Comparison of ENCODE assay signal across 23 cellular contexts in the genomic region with DNA sequence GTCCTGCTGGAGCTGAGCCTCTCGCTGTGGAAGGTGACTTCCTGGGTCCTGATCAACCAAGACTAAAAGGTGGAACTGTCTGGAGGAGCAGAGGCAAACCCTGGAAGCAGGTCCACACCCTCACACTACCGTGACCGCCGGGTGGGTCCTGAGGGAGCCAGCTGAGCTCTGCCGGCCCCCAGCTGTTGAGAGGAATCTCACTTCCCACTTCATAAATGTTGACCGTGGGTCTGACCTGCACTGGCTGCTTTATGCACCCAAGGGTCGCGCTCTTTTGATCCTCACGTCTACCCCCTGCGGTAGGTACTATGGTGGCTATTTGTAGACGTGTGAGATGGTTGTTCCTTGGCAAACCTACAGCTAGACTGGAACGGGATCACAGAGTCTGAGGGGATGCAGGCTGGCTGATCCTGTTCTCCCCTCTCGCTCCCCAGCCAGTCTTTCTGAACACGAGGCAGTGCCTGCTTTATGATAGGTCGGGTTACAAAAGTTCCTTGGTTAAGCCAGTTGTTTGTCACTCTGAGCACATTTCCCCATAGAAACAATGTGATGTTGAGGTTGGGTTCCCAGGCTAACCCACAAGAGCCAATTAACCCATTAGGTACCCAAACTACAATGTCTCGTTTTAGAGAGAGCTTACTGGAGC.
DNase-seq lines count a peak whose midpoint lies in the region; ATAC-seq, FAIRE-seq and TF ChIP-seq lines count a peak whose summit lies in the region.
"Had no signal": no experiment of that assay in that cellular context is flagged by ENCODE, and none has a peak within 500 bp of the region (broad histone marks: within the 10 kb centered on the region; RNA-seq: fewer than 3 reads in every experiment).

No MANE protein-coding gene starts in this region.

- no peak overlapping the region for H3K4me2 ChIP-seq in IMR-90 (ENCODE audit: low read depth, low read length)
- H3K4me2 ChIP-seq in GM12878 (ENCODE audit: control insufficient read depth, insufficient read depth): 0 out of 2 replicates have a peak overlapping the region, but pooled peaks have one; percentile 2

- H2AK9ac ChIP-seq in IMR-90 (replicated peaks; ENCODE audit: low read depth, low read length, poor library complexity): peak overlapping the region; percentile 37

- H3K23ac ChIP-seq in IMR-90 (ENCODE audit: low read depth, low read length): no peak overlapping the region

- in situ Hi-C loops in IMR-90 (cut with MboI; ENCODE audit: low sequenced_read_pairs) (no loop called here), GM12878 (cut with MboI) (no loop called here)

- H2BK15ac ChIP-seq in IMR-90 (ENCODE audit: low read depth, low read length): no peak overlapping the region

- no peak for FAIRE-seq in GM12878 (lab: Jason Lieb, UNC)
- FAIRE-seq: frontal cortex, pancreas had no signal

- H3K9me3 Mint-ChIP-seq in CD4-positive, alpha-beta memory T cell: no peaks in the 10 kb centered on the region
- H3K9me3 Mint-ChIP-seq: activated CD4-positive, alpha-beta memory T cell treated with anti-CD3 and anti-CD28 coated beads, Interleukin-2, amount 10 ng/mL, durations not matched to agents 7 days and 5 days; HFFc6; T-helper 2 cell treated with Interferon-gamma antibody and Interleukin-4, amounts not matched to agents 5 μg/mL and 100 μg/mL, for 36 hours had no signal

- no peak overlapping the region for H2BK20ac ChIP-seq in IMR-90 (ENCODE audit: low read depth, low read length)

- H3K4me3 ChIP-seq in IMR-90 (ENCODE audit: insufficient read depth, low read depth, low read length) (no peak overlapping the region), GM12878 (no peak overlapping the region), skeletal muscle tissue (ENCODE audit: low read length in 3 of 3) (peak overlapping the region in 1 of 3 donors; percentile 31)
- H3K4me3 ChIP-seq in CD4-positive, alpha-beta memory T cell (ENCODE audit: low read length in 2 of 2): no peak overlapping the region
- H3K4me3 ChIP-seq: body of pancreas, GM23248, pancreas, tibial nerve had no signal

- 45% methylated on average over 4 of the region's 16 CpGs; no CpG with 5 or more reads in 1 of the 2 experiments for WGBS in IMR-90 (ENCODE audit: extremely low coverage in 2 of 2, insufficient read length in 1 of 2), 2 experiments
- 70% methylated on average over 16 of the region's 16 CpGs for WGBS in GM12878 (ENCODE audit: insufficient coverage, insufficient replicate concordance, low lambda C conversion rate, missing lambda C conversion rate)

- H4K8ac ChIP-seq in IMR-90 (ENCODE audit: low read depth in 2 of 2, low read length in 2 of 2): no peak overlapping the region

- H3K27ac ChIP-seq in IMR-90 (ENCODE audit: insufficient read depth, low read length) (no peak overlapping the region), GM12878 (ENCODE audit: control insufficient read depth, insufficient read depth) (no peak overlapping the region), layer of hippocampus (ENCODE audit: low read depth, low read length) (peak overlapping the region; percentile 20), skeletal muscle tissue (ENCODE audit: low read depth, low read length) (peak overlapping the region; percentile 76)
- H3K27ac ChIP-seq in CD4-positive, alpha-beta memory T cell (ENCODE audit: low read depth, low read length): no peak overlapping the region
- H3K27ac ChIP-seq: body of pancreas, GM23248, pancreas had no signal

- H2BK5ac ChIP-seq in IMR-90 (ENCODE audit: low read depth, low read length, poor library complexity, severe bottlenecking): no peak overlapping the region

- H3K4me1 Mint-ChIP-seq in CD4-positive, alpha-beta memory T cell: peaks cover 0 to 2% (median 0%) of the 10 kb centered on the region in 4 donors

- ATAC-seq in IMR-90 (ENCODE audit: low read depth): no peak
- ATAC-seq in GM12878: no peak
- ATAC-seq: body of pancreas had no signal

- SMC1A ChIA-PET in GM12878 (lab: Charles Lee; ENCODE audit: uncharacterized antibody, unreplicated experiment): interaction anchor here (0.6 to 1.9 kb wide), 6 partner anchors 9 to 318 kb away, joined by 3 to 7 read pairs (median 4); no protein-coding TSS in a partner anchor

- H3K27ac Mint-ChIP-seq in CD4-positive, alpha-beta memory T cell: no peak overlapping the region
- H3K27ac Mint-ChIP-seq: activated CD4-positive, alpha-beta memory T cell treated with anti-CD3 and anti-CD28 coated beads, Interleukin-2, amount 10 ng/mL, durations not matched to agents 7 days and 5 days; HFFc6; T-helper 2 cell treated with Interferon-gamma antibody and Interleukin-4, amounts not matched to agents 5 μg/mL and 100 μg/mL, for 36 hours had no signal

- CTCF ChIA-PET in IMR-90 (lab: Yijun Ruan, JAX) (interaction anchor here (1.3 kb wide), 1 partner anchor 10 kb away, joined by 3 read pairs; no protein-coding TSS in a partner anchor), GM12878 (lab: Yijun Ruan, JAX) (interaction anchor here (0.7 to 2.2 kb wide), 5 partner anchors 16 to 243 kb away, joined by 3 to 7 read pairs (median 3); no protein-coding TSS in a partner anchor)
- CTCF ChIA-PET in CD4-positive, alpha-beta memory T cell (lab: Charles Lee; ENCODE audit: partially characterized antibody): no interaction called here

- H3K9ac ChIP-seq in IMR-90 (ENCODE audit: low read depth, low read length): no peak overlapping the region
- no peak overlapping the region for H3K9ac ChIP-seq in GM12878 (ENCODE audit: control insufficient read depth, insufficient read depth, low read length)
- H3K9ac ChIP-seq in skeletal muscle tissue (ENCODE audit: low read depth in 1 of 3, low read length in 3 of 3): peak overlapping the region in 1 of 3 donors; percentile 47
- H3K9ac ChIP-seq: GM23248 had no signal

- TF ChIP-seq RAD21 in IMR-90 (IDR thresholded peaks at IDR 0.05; ENCODE audit: low read length) (no peak), GM12878 (IDR thresholded peaks at IDR 0.05; ENCODE audit: insufficient read depth, low read depth, low read length) (no peak)

- no peak overlapping the region for H2AK5ac ChIP-seq in IMR-90 (ENCODE audit: low read depth, low read length)

- DNase-seq in IMR-90 (no peak), GM12878 (ENCODE audit: low read depth, low spot score) (no peak), SHP77 treated with DMSO at 0.1 percent for 48 hours (lab: John Stamatoyannopoulos, UW) (no peak), 8988T (no peak)
- no peak for DNase-seq in CD4-positive, alpha-beta memory T cell
- DNase-seq: activated CD4-positive, alpha-beta memory T cell treated with anti-CD3 and anti-CD28 coated beads, Interleukin-2, amount 10 ng/mL, durations not matched to agents 7 days and 5 days; activated CD4-positive, alpha-beta T cell treated with anti-CD3 and anti-CD28 coated beads for 1 hour; activated CD8-positive, alpha-beta memory T cell treated with anti-CD3 and anti-CD28 coated beads, Interleukin-2, amount 50 U/mL, for 4 hours; activated naive CD4-positive, alpha-beta T cell treated with Interleukin-2 at 50 U/mL for 16 hours; body of pancreas; GM23248; HFFc6; NCI-H1092; NCI-H1694; NCI-H446; OCI-M1; pancreas; stimulated activated CD4-positive, alpha-beta T cell treated with anti-CD3 and anti-CD28 coated beads, Interleukin-2, amount 100 ng/mL, for 48 hours had no signal

- peaks cover 34% of the 10 kb centered on the region for H3K27me3 ChIP-seq in IMR-90 (ENCODE audit: control insufficient read depth, insufficient read depth, low read length)
- H3K27me3 ChIP-seq in GM12878 (replicated peaks in 1 of 2; ENCODE audit: control insufficient read depth in 2 of 2, insufficient read depth in 2 of 2, low read length in 1 of 2): no peaks in the 10 kb centered on the region; a peak in 2 of 4 replicates
- H3K27me3 ChIP-seq in layer of hippocampus (ENCODE audit: control insufficient read depth, insufficient read depth, low read length): no peaks in the 10 kb centered on the region
- no peaks in the 10 kb centered on the region for H3K27me3 ChIP-seq in skeletal muscle tissue (ENCODE audit: control insufficient read depth in 3 of 3, insufficient read depth in 3 of 3, low read length in 3 of 3)
- H3K27me3 ChIP-seq in CD4-positive, alpha-beta memory T cell (ENCODE audit: insufficient read depth, low read length): no peaks in the 10 kb centered on the region
- H3K27me3 ChIP-seq: body of pancreas, pancreas, tibial nerve had no signal

- H4K20me1 ChIP-seq in IMR-90 (ENCODE audit: insufficient read depth, low read length) (no peaks in the 10 kb centered on the region), GM12878 (ENCODE audit: control insufficient read depth, insufficient read depth) (no peaks in the 10 kb centered on the region)

- no peak overlapping the region for H4K5ac ChIP-seq in IMR-90 (ENCODE audit: low read depth, low read length)

- H3K4ac ChIP-seq in IMR-90 (ENCODE audit: low read depth, low read length): no peak overlapping the region

- dilution Hi-C loops in IMR-90 (cut with HindIII; ENCODE audit: low sequenced_read_pairs, unreplicated experiment): no loop called here

- intact Hi-C loops in IMR-90 (cut with micrococcal nuclease): no loop called here
- intact Hi-C loops in GM12878 (cut with micrococcal nuclease; ENCODE audit: unreplicated experiment): no loop called here
- intact Hi-C loops in CD4-positive, alpha-beta memory T cell (cut with micrococcal nuclease): no loop called here

- TF ChIP-seq EP300 in GM12878 (IDR thresholded peaks at IDR 0.05; ENCODE audit: borderline replicate concordance in 1 of 2, control insufficient read depth in 1 of 2, low read depth in 2 of 2, low read length in 2 of 2): no peak

- POLR2A ChIA-PET in IMR-90 (lab: Charles Lee; ENCODE audit: unreplicated experiment): no interaction called here
- POLR2A ChIA-PET in GM12878 (lab: Charles Lee): interaction anchor here (1.0 kb wide), 1 partner anchor 13 kb away, joined by 3 read pairs; no protein-coding TSS in a partner anchor
- POLR2A ChIA-PET in CD4-positive, alpha-beta memory T cell (lab: Charles Lee; ENCODE audit: partially characterized antibody): no interaction called here

- H3K36me3 Mint-ChIP-seq in CD4-positive, alpha-beta memory T cell: no peaks in the 10 kb centered on the region

- TF ChIP-seq CTCF in IMR-90 (conservative IDR thresholded peaks at IDR 0.05; ENCODE audit: low read depth, low read length) (no peak), GM12878 (IDR thresholded peaks at IDR 0.05 in 2 of 3, conservative IDR thresholded peaks at IDR 0.05 in 1 of 3; ENCODE audit: control insufficient read depth in 2 of 3, extremely low read depth in 1 of 3, insufficient read depth in 1 of 3, low read depth in 3 of 3, low read length in 3 of 3) (no peak)

- no peak overlapping the region for H2BK120ac ChIP-seq in IMR-90 (ENCODE audit: low read depth, low read length)

- H2AFZ ChIP-seq in IMR-90 (replicated peaks; ENCODE audit: low read length, poor library complexity) (peak overlapping the region; percentile 25), GM12878 (ENCODE audit: control insufficient read depth, low read depth, low read length) (no peak overlapping the region)
- H2AFZ ChIP-seq: GM23248 had no signal

- RAD21 ChIA-PET in GM12878 (lab: Charles Lee; ENCODE audit: unreplicated experiment): no interaction called here

- H4K91ac ChIP-seq in IMR-90 (ENCODE audit: insufficient read depth, low read depth, low read length): no peak overlapping the region

- no TSS peak for BruUV-seq in IMR-90 (replicated peaks; lab: Mats Ljungman, UMichigan)
- BruUV-seq in GM12878 (replicated peaks; lab: Mats Ljungman, UMichigan): no TSS peak

- no peak overlapping the region for H3K18ac ChIP-seq in IMR-90 (ENCODE audit: low read depth, low read length)

- H3K27me3 Mint-ChIP-seq in CD4-positive, alpha-beta memory T cell: peaks cover 12 to 25% of the 10 kb centered on the region in 2 donors

- H3K36me3 ChIP-seq in IMR-90 (ENCODE audit: control insufficient read depth, insufficient read depth, low read length) (no peaks in the 10 kb centered on the region), GM12878 (ENCODE audit: control insufficient read depth in 2 of 2, insufficient read depth in 2 of 2, low read length in 1 of 2) (no peaks in the 10 kb centered on the region), skeletal muscle tissue (ENCODE audit: control insufficient read depth in 3 of 3, insufficient read depth in 3 of 3, low read length in 3 of 3) (no peaks in the 10 kb centered on the region)
- H3K36me3 ChIP-seq in CD4-positive, alpha-beta memory T cell (ENCODE audit: insufficient read depth, low read length): no peaks in the 10 kb centered on the region
- H3K36me3 ChIP-seq: pancreas, tibial nerve had no signal

- H3K9me1 ChIP-seq in IMR-90 (ENCODE audit: insufficient read depth, low read length): no peaks in the 10 kb centered on the region

- no peak overlapping the region for H3K14ac ChIP-seq in IMR-90 (replicated peaks; ENCODE audit: low read depth, low read length)

- H3K79me2 ChIP-seq in GM12878 (ENCODE audit: control insufficient read depth, insufficient read depth, low read length): no peaks in the 10 kb centered on the region

- H3K4me3 Mint-ChIP-seq in CD4-positive, alpha-beta memory T cell: no peak overlapping the region
- H3K4me3 Mint-ChIP-seq: activated CD4-positive, alpha-beta memory T cell treated with anti-CD3 and anti-CD28 coated beads, Interleukin-2, amount 10 ng/mL, durations not matched to agents 7 days and 5 days; HFFc6; T-helper 2 cell treated with Interferon-gamma antibody and Interleukin-4, amounts not matched to agents 5 μg/mL and 100 μg/mL, for 36 hours had no signal

- no peaks in the 10 kb centered on the region for H3K79me1 ChIP-seq in IMR-90 (ENCODE audit: low read depth in 1 of 2, low read length in 2 of 2)

- H3K56ac ChIP-seq in IMR-90 (ENCODE audit: extremely low read depth, insufficient read depth, low read length): no peak overlapping the region

- TF ChIP-seq POLR2A in IMR-90 (IDR thresholded peaks at IDR 0.05; ENCODE audit: low read depth, low read length) (no peak), GM12878 (IDR thresholded peaks at IDR 0.05; ENCODE audit: low read depth, low read length) (no peak)

- H3K4me1 ChIP-seq in IMR-90 (ENCODE audit: control insufficient read depth, insufficient read depth, low read length): no peaks in the 10 kb centered on the region
- peaks cover 41% of the 10 kb centered on the region for H3K4me1 ChIP-seq in GM12878 (ENCODE audit: control insufficient read depth, insufficient read depth, low read length)
- H3K4me1 ChIP-seq in skeletal muscle tissue (ENCODE audit: control insufficient read depth in 3 of 3, insufficient read depth in 3 of 3, low read length in 3 of 3): peaks cover 33 to 58% (median 46%) of the 10 kb centered on the region in 3 donors
- no peaks in the 10 kb centered on the region for H3K4me1 ChIP-seq in CD4-positive, alpha-beta memory T cell (ENCODE audit: insufficient read depth, low read length)

- no peaks in the 10 kb centered on the region for H3K9me3 ChIP-seq in IMR-90 (ENCODE audit: control insufficient read depth, insufficient read depth, low read length)
- no peaks in the 10 kb centered on the region for H3K9me3 ChIP-seq in GM12878 (replicated peaks; ENCODE audit: control insufficient read depth, insufficient read depth, low read length)
- H3K9me3 ChIP-seq in skeletal muscle tissue (ENCODE audit: control insufficient read depth in 3 of 3, low read length in 3 of 3): no peaks in the 10 kb centered on the region
- H3K9me3 ChIP-seq in CD4-positive, alpha-beta memory T cell (ENCODE audit: control insufficient read depth in 1 of 2, low read length in 2 of 2): no peaks in the 10 kb centered on the region
- H3K9me3 ChIP-seq: body of pancreas, pancreas, tibial nerve had no signal

Comparison
In these comparisons a context has a peak if more than half of its experiments do, and no peak if none do; other contexts are left out.
1. H3K27ac ChIP-seq: peak in layer of hippocampus (single experiment) and skeletal muscle tissue (single experiment); none in IMR-90 (single experiment), GM12878 (single experiment) and CD4-positive, alpha-beta memory T cell (single experiment).